In the genomic region with DNA sequence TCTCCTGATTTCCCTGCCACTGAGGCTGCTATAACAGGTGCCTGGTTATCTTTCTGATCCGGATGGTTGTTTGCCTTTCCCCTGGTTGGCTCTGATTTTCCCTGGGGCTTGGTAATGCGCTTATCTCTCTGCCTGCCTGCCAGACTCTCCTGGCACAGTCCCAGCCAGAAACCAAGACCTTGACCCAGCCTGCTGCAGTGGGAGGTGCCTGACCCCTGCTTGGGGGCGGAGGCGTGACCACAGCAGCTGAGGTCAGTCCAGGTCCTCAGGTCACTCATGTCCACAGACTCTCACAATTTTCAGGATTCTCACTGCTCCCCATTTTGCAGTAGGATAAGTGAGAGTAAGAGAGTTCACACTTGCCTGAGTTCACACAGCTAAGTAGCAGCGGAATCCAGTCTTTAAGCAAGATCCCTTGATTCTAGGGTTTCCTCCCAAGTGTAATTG, we compare ENCODE assay signal across 1 cellular context.
TF ChIP-seq lines count a peak whose summit lies in the region.

No MANE protein-coding gene starts in this region.

TF ChIP-seq in HepG2, 621 proteins besides CTCF, POLR2A, EP300 and RAD21 (continued from another document and continues in another):
- peak; percentile 59; the same call in 1 of the 2 replicates for TF ChIP-seq ZMYM4 (CRISPR knock-in tag; IDR thresholded peaks at IDR 0.05)
- no peak for TF ChIP-seq TERF1 (CRISPR knock-in tag; IDR thresholded peaks at IDR 0.05)
- TF ChIP-seq, protein P1, sequence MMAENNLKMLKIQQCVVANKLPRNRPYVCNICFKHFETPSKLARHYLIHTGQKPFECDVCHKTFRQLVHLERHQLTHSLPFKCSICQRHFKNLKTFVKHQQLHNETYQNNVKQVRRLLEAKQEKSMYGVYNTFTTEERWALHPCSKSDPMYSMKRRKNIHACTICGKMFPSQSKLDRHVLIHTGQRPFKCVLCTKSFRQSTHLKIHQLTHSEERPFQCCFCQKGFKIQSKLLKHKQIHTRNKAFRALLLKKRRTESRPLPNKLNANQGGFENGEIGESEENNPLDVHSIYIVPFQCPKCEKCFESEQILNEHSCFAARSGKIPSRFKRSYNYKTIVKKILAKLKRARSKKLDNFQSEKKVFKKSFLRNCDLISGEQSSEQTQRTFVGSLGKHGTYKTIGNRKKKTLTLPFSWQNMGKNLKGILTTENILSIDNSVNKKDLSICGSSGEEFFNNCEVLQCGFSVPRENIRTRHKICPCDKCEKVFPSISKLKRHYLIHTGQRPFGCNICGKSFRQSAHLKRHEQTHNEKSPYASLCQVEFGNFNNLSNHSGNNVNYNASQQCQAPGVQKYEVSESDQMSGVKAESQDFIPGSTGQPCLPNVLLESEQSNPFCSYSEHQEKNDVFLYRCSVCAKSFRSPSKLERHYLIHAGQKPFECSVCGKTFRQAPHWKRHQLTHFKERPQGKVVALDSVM (CRISPR knock-in tag; IDR thresholded peaks at IDR 0.05), result no peak
- no peak for TF ChIP-seq ZNF563 (CRISPR knock-in tag; IDR thresholded peaks at IDR 0.05)
- peak; percentile 97 for TF ChIP-seq GFI1 (CRISPR knock-in tag; IDR thresholded peaks at IDR 0.05; ENCODE audit: borderline replicate concordance)
- TF ChIP-seq, protein P2, sequence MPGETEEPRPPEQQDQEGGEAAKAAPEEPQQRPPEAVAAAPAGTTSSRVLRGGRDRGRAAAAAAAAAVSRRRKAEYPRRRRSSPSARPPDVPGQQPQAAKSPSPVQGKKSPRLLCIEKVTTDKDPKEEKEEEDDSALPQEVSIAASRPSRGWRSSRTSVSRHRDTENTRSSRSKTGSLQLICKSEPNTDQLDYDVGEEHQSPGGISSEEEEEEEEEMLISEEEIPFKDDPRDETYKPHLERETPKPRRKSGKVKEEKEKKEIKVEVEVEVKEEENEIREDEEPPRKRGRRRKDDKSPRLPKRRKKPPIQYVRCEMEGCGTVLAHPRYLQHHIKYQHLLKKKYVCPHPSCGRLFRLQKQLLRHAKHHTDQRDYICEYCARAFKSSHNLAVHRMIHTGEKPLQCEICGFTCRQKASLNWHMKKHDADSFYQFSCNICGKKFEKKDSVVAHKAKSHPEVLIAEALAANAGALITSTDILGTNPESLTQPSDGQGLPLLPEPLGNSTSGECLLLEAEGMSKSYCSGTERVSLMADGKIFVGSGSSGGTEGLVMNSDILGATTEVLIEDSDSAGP (CRISPR knock-in tag; IDR thresholded peaks at IDR 0.05; ENCODE audit: borderline replicate concordance), result peak; percentile 41; the same call in 1 of the 2 replicates
- no peak for TF ChIP-seq ZEB1 (IDR thresholded peaks at IDR 0.05; ENCODE audit: insufficient replicate concordance, low read depth)
- TF ChIP-seq HOXA3 (CRISPR knock-in tag; IDR thresholded peaks at IDR 0.05), result peak; percentile 72
- peak; percentile 95 for TF ChIP-seq RXRB (CRISPR knock-in tag; IDR thresholded peaks at IDR 0.05; ENCODE audit: borderline replicate concordance)
- TF ChIP-seq ZBED4 (CRISPR knock-in tag; IDR thresholded peaks at IDR 0.05; ENCODE audit: borderline replicate concordance), result peak; percentile 34; the same call in 1 of the 2 replicates
- TF ChIP-seq ZSCAN31 (CRISPR knock-in tag; IDR thresholded peaks at IDR 0.05; ENCODE audit: low read depth), result 0 out of 2 replicates have a peak, but pooled peaks have one; percentile 32
- TF ChIP-seq MYNN (CRISPR knock-in tag; IDR thresholded peaks at IDR 0.05; ENCODE audit: low read depth), result no peak
- peak; percentile 53; the same call in 1 of the 2 replicates for TF ChIP-seq ZSCAN25 (CRISPR knock-in tag; IDR thresholded peaks at IDR 0.05)
- TF ChIP-seq NCOR1 (IDR thresholded peaks at IDR 0.05; ENCODE audit: borderline replicate concordance, low read length), result peak; percentile 39; the same call in 1 of the 2 replicates
- TF ChIP-seq FOSL2 (CRISPR knock-in tag; IDR thresholded peaks at IDR 0.05), result peak; percentile 31; the same call in 1 of the 2 replicates
- TF ChIP-seq ESRRA (CRISPR knock-in tag; IDR thresholded peaks at IDR 0.05; ENCODE audit: low read depth), result 0 out of 2 replicates have a peak, but pooled peaks have one; percentile 44
- TF ChIP-seq HMG20A (CRISPR knock-in tag; IDR thresholded peaks at IDR 0.05; ENCODE audit: borderline replicate concordance), result peak; percentile 77; the same call in 1 of the 2 replicates
- TF ChIP-seq MTERF4 (CRISPR knock-in tag; IDR thresholded peaks at IDR 0.05), result no peak
- no peak for TF ChIP-seq HMGA1 (CRISPR knock-in tag; conservative IDR thresholded peaks at IDR 0.05)
- TF ChIP-seq NFKB2 (CRISPR knock-in tag; IDR thresholded peaks at IDR 0.05; ENCODE audit: borderline replicate concordance), result no peak
- TF ChIP-seq NONO (IDR thresholded peaks at IDR 0.05), result no peak
- TF ChIP-seq NONO (CRISPR knock-in tag; conservative IDR thresholded peaks at IDR 0.05), result peak; percentile 48; the same call in 1 of the 2 replicates
- no peak for TF ChIP-seq MIER3 (CRISPR knock-in tag; IDR thresholded peaks at IDR 0.05; ENCODE audit: borderline replicate concordance)
- TF ChIP-seq HOMEZ (CRISPR knock-in tag; IDR thresholded peaks at IDR 0.05; ENCODE audit: low read depth), result no peak
- TF ChIP-seq ATF7 (IDR thresholded peaks at IDR 0.05), result no peak
- peak; percentile 44; the same call in 1 of the 2 replicates for TF ChIP-seq ATF7 (CRISPR knock-in tag; IDR thresholded peaks at IDR 0.05)
- peak; percentile 99 for TF ChIP-seq ZNF18 (CRISPR knock-in tag; IDR thresholded peaks at IDR 0.05; ENCODE audit: insufficient replicate concordance)
- TF ChIP-seq HMG20B (CRISPR knock-in tag; conservative IDR thresholded peaks at IDR 0.05), result peak; percentile 76
- no peak for TF ChIP-seq U2AF2 (IDR thresholded peaks at IDR 0.05; ENCODE audit: low read depth, low read length)
- no peak for TF ChIP-seq TFDP2 (CRISPR knock-in tag; IDR thresholded peaks at IDR 0.05)
- TF ChIP-seq ZNF441 (CRISPR knock-in tag; IDR thresholded peaks at IDR 0.05; ENCODE audit: borderline replicate concordance), result no peak
- TF ChIP-seq, protein P3, sequence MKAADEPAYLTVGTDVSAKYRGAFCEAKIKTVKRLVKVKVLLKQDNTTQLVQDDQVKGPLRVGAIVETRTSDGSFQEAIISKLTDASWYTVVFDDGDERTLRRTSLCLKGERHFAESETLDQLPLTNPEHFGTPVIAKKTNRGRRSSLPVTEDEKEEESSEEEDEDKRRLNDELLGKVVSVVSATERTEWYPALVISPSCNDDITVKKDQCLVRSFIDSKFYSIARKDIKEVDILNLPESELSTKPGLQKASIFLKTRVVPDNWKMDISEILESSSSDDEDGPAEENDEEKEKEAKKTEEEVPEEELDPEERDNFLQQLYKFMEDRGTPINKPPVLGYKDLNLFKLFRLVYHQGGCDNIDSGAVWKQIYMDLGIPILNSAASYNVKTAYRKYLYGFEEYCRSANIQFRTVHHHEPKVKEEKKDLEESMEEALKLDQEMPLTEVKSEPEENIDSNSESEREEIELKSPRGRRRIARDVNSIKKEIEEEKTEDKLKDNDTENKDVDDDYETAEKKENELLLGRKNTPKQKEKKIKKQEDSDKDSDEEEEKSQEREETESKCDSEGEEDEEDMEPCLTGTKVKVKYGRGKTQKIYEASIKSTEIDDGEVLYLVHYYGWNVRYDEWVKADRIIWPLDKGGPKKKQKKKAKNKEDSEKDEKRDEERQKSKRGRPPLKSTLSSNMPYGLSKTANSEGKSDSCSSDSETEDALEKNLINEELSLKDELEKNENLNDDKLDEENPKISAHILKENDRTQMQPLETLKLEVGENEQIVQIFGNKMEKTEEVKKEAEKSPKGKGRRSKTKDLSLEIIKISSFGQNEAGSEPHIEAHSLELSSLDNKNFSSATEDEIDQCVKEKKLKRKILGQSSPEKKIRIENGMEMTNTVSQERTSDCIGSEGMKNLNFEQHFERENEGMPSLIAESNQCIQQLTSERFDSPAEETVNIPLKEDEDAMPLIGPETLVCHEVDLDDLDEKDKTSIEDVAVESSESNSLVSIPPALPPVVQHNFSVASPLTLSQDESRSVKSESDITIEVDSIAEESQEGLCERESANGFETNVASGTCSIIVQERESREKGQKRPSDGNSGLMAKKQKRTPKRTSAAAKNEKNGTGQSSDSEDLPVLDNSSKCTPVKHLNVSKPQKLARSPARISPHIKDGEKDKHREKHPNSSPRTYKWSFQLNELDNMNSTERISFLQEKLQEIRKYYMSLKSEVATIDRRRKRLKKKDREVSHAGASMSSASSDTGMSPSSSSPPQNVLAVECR (CRISPR knock-in tag; IDR thresholded peaks at IDR 0.05; ENCODE audit: borderline replicate concordance), result peak; percentile 21; the same call in 1 of the 2 replicates
- TF ChIP-seq, protein P4, sequence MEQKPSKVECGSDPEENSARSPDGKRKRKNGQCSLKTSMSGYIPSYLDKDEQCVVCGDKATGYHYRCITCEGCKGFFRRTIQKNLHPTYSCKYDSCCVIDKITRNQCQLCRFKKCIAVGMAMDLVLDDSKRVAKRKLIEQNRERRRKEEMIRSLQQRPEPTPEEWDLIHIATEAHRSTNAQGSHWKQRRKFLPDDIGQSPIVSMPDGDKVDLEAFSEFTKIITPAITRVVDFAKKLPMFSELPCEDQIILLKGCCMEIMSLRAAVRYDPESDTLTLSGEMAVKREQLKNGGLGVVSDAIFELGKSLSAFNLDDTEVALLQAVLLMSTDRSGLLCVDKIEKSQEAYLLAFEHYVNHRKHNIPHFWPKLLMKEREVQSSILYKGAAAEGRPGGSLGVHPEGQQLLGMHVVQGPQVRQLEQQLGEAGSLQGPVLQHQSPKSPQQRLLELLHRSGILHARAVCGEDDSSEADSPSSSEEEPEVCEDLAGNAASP (CRISPR knock-in tag; IDR thresholded peaks at IDR 0.05; ENCODE audit: borderline replicate concordance), result peak; percentile 99
- 0 out of 2 replicates have a peak, but pooled peaks have one; percentile 32 for TF ChIP-seq ZNF225 (CRISPR knock-in tag; IDR thresholded peaks at IDR 0.05)
- TF ChIP-seq BORCS8-MEF2B (CRISPR knock-in tag; IDR thresholded peaks at IDR 0.05), result peak; percentile 29; the same call in 1 of the 2 replicates
